8 cellular contexts compared by ENCODE assay signal in genomic region chr2:233124449-233125080, GRCh38.
A peak's percentile ranks its signal among the peaks of the same experiment; 100 is the strongest.
DNase-seq lines count a peak whose midpoint lies in the region; ATAC-seq and TF ChIP-seq lines count a peak whose summit lies in the region.

No MANE protein-coding gene starts in this region.

- H3F3A ChIP-seq in OCI-LY1 (ENCODE audit: insufficient read depth, low read length) = no peaks in the 10 kb centered on the region

- no peaks in the 10 kb centered on the region for H3K79me2 ChIP-seq in OCI-LY1 (ENCODE audit: insufficient read depth, low read length)

- no peaks in the 10 kb centered on the region for H3K27me3 Mint-ChIP-seq in activated CD8-positive, alpha-beta T cell treated with anti-CD3 and anti-CD28 coated beads for 36 hours
- no peaks in the 10 kb centered on the region for H3K27me3 Mint-ChIP-seq in activated CD8-positive, alpha-beta T cell treated with anti-CD3 and anti-CD28 coated beads, Interleukin-2, amount 10 ng/mL, durations not matched to agents 7 days and 5 days (ENCODE audit: low read depth)

- H3K27ac ChIP-seq in OCI-LY1 (ENCODE audit: low read depth, low read length, poor library complexity, severe bottlenecking) (peak overlapping the region; percentile 89), transverse colon (peak overlapping the region in 1 of 4 donors; percentile 4)

- peaks cover 17% of the 10 kb centered on the region for H3K4me1 ChIP-seq in OCI-LY1 (ENCODE audit: insufficient read depth, low read length, severe bottlenecking)
- H3K4me1 ChIP-seq in transverse colon = no peaks in the 10 kb centered on the region

- no peak for ATAC-seq in activated CD8-positive, alpha-beta T cell treated with anti-CD3 and anti-CD28 coated beads for 36 hours
- ATAC-seq in activated CD8-positive, alpha-beta T cell treated with anti-CD3 and anti-CD28 coated beads, Interleukin-2, amount 10 ng/mL, durations not matched to agents 7 days and 5 days = no peak
- peak; percentile 92 for ATAC-seq in HG02759 (IDR thresholded peaks at IDR 0.05; ENCODE audit: unreplicated experiment)

- H3K9me3 ChIP-seq in OCI-LY1 (ENCODE audit: low read length) = no peaks in the 10 kb centered on the region
- no peaks in the 10 kb centered on the region for H3K9me3 ChIP-seq in transverse colon

- 62% methylated on average over 16 of the region's 19 CpGs; no CpG with 5 or more reads in 1 of the 2 donors for WGBS in transverse colon (ENCODE audit: low coverage in 1 of 2), 2 donors
- WGBS in lower leg skin, 2 donors = 81 to 85% methylated on average over 19 of the region's 19 CpGs

- H3K27ac Mint-ChIP-seq in activated CD8-positive, alpha-beta T cell treated with anti-CD3 and anti-CD28 coated beads for 36 hours = peak overlapping the region; percentile 11
- H3K27ac Mint-ChIP-seq in activated CD8-positive, alpha-beta T cell treated with anti-CD3 and anti-CD28 coated beads, Interleukin-2, amount 10 ng/mL, durations not matched to agents 7 days and 5 days = no peak overlapping the region

- H3K36me3 Mint-ChIP-seq in activated CD8-positive, alpha-beta T cell treated with anti-CD3 and anti-CD28 coated beads for 36 hours (ENCODE audit: low read depth) = peaks cover 38% of the 10 kb centered on the region
- peaks cover 61% of the 10 kb centered on the region for H3K36me3 Mint-ChIP-seq in activated CD8-positive, alpha-beta T cell treated with anti-CD3 and anti-CD28 coated beads, Interleukin-2, amount 10 ng/mL, durations not matched to agents 7 days and 5 days (ENCODE audit: low read depth)

- H4K20me1 ChIP-seq in OCI-LY1 (ENCODE audit: insufficient read depth, low read length) = no peaks in the 10 kb centered on the region

- peaks cover 12% of the 10 kb centered on the region for H3K4me1 Mint-ChIP-seq in activated CD8-positive, alpha-beta T cell treated with anti-CD3 and anti-CD28 coated beads for 36 hours (ENCODE audit: low read depth)
- peaks cover 22% of the 10 kb centered on the region for H3K4me1 Mint-ChIP-seq in activated CD8-positive, alpha-beta T cell treated with anti-CD3 and anti-CD28 coated beads, Interleukin-2, amount 10 ng/mL, durations not matched to agents 7 days and 5 days (ENCODE audit: low read depth)

- H3K36me3 ChIP-seq in OCI-LY1 (ENCODE audit: insufficient read depth, low read length) (peaks cover 54% of the 10 kb centered on the region; the same call in 1 of the 2 replicates), transverse colon (no peaks in the 10 kb centered on the region)

- TF ChIP-seq POLR2A in transverse colon (IDR thresholded peaks at IDR 0.05) (no peak), lower leg skin (IDR thresholded peaks at IDR 0.05) (no peak)

- in situ Hi-C loops in transverse colon (cut with MboI; ENCODE audit: low pct_ligation_motif_present in 1 of 4, low pct_unique_long_range_greater_than_20kb in 1 of 4, low sequenced_read_pairs in 3 of 4) = no loop called here

- H3K27me3 ChIP-seq in OCI-LY1 (ENCODE audit: insufficient read depth, low read length) = no peaks in the 10 kb centered on the region
- H3K27me3 ChIP-seq in transverse colon = no peaks in the 10 kb centered on the region

- POLR2A ChIA-PET in activated CD8-positive, alpha-beta T cell treated with anti-CD3 and anti-CD28 coated beads for 36 hours (lab: Charles Lee) = no interaction called here
- POLR2A ChIA-PET in activated CD8-positive, alpha-beta T cell treated with anti-CD3 and anti-CD28 coated beads, Interleukin-2, amount 10 ng/mL, durations not matched to agents 7 days and 5 days (lab: Charles Lee) = no interaction called here

- no peak for TF ChIP-seq EP300 in transverse colon (IDR thresholded peaks at IDR 0.05; ENCODE audit: low read depth)

- no peak for TF ChIP-seq CTCF in activated CD8-positive, alpha-beta T cell treated with anti-CD3 and anti-CD28 coated beads for 36 hours (IDR thresholded peaks at IDR 0.05)
- TF ChIP-seq CTCF in OCI-LY1 (IDR thresholded peaks at IDR 0.05; ENCODE audit: low read length) = no peak
- TF ChIP-seq CTCF in transverse colon (IDR thresholded peaks at IDR 0.05) = no peak
- no peak for TF ChIP-seq CTCF in lower leg skin (IDR thresholded peaks at IDR 0.05)

- H3K4me2 ChIP-seq in OCI-LY1 (ENCODE audit: low read length) = peak overlapping the region; percentile 57

- CTCF ChIA-PET in activated CD8-positive, alpha-beta T cell treated with anti-CD3 and anti-CD28 coated beads for 36 hours (lab: Charles Lee) = interaction anchor here (1.0 kb wide), 1 partner anchor 64 kb away, joined by 3 read pairs; the partner anchor contains the start of gene INPP5D
- CTCF ChIA-PET in activated CD8-positive, alpha-beta T cell treated with anti-CD3 and anti-CD28 coated beads, Interleukin-2, amount 10 ng/mL, durations not matched to agents 7 days and 5 days (lab: Charles Lee) = no interaction called here

- H3K4me3 Mint-ChIP-seq in activated CD8-positive, alpha-beta T cell treated with anti-CD3 and anti-CD28 coated beads for 36 hours = no peak overlapping the region
- H3K4me3 Mint-ChIP-seq in activated CD8-positive, alpha-beta T cell treated with anti-CD3 and anti-CD28 coated beads, Interleukin-2, amount 10 ng/mL, durations not matched to agents 7 days and 5 days = no peak overlapping the region

- peaks cover 2% of the 10 kb centered on the region for H3K9me3 Mint-ChIP-seq in activated CD8-positive, alpha-beta T cell treated with anti-CD3 and anti-CD28 coated beads for 36 hours
- H3K9me3 Mint-ChIP-seq in activated CD8-positive, alpha-beta T cell treated with anti-CD3 and anti-CD28 coated beads, Interleukin-2, amount 10 ng/mL, durations not matched to agents 7 days and 5 days (ENCODE audit: insufficient read depth) = no peaks in the 10 kb centered on the region

- no peak overlapping the region for H2AFZ ChIP-seq in OCI-LY1 (ENCODE audit: low read length)

- intact Hi-C loops in activated CD8-positive, alpha-beta T cell treated with anti-CD3 and anti-CD28 coated beads for 36 hours (cut with micrococcal nuclease) = no loop called here
- intact Hi-C loops in transverse colon (cut with DNase I; ENCODE audit: low total_unique reads) = no loop called here
- intact Hi-C loops in lower leg skin (cut with DNase I; ENCODE audit: low total_unique reads) = no loop called here

- no peak for DNase-seq in activated CD8-positive, alpha-beta T cell treated with anti-CD3 and anti-CD28 coated beads for 36 hours
- no peak for DNase-seq in activated CD8-positive, alpha-beta T cell treated with anti-CD3 and anti-CD28 coated beads, Interleukin-2, amount 10 ng/mL, durations not matched to agents 7 days and 5 days
- DNase-seq in transverse colon (peak; percentile 50), GF-D8 (lab: John Stamatoyannopoulos, UW) (no peak), lower leg skin (ENCODE audit: low spot score in 2 of 2) (no peak), NCI-H2107 (lab: John Stamatoyannopoulos, UW) (no peak)

- peak overlapping the region; percentile 64 for H3K9ac ChIP-seq in OCI-LY1 (ENCODE audit: low read length)

- peak overlapping the region; percentile 25 for H3K4me3 ChIP-seq in OCI-LY1 (ENCODE audit: low read depth, low read length, poor library complexity, severe bottlenecking)
- H3K4me3 ChIP-seq in transverse colon = no peak overlapping the region
- H3K4me3 ChIP-seq in lower leg skin (ENCODE audit: low read depth, poor library complexity, severe bottlenecking) = no peak overlapping the region

- no peaks in the 10 kb centered on the region for H3K9me2 ChIP-seq in OCI-LY1 (ENCODE audit: low read depth, low read length)
